ENCODE assay signal across 7 cellular contexts in genomic region chr18:48663931-48664847, GRCh38.
DNase-seq lines count a peak whose midpoint lies in the region; ATAC-seq and TF ChIP-seq lines count a peak whose summit lies in the region.

No MANE protein-coding gene starts in this region.

- H3K4me1 ChIP-seq in mesenchymal stem cell (ENCODE audit: control insufficient read depth, insufficient read depth, low read depth, low read length): peaks cover 33% of the 10 kb centered on the region

- H3K18ac ChIP-seq in mesenchymal stem cell (ENCODE audit: low read depth in 1 of 2, low read length in 2 of 2): peak overlapping the region in 1 of 2 experiments; percentile 18

- no peak overlapping the region for H3K23ac ChIP-seq in mesenchymal stem cell (ENCODE audit: low read length in 2 of 2)

- H2BK15ac ChIP-seq in mesenchymal stem cell (ENCODE audit: low read depth, poor library complexity, severe bottlenecking): no peak overlapping the region

- H3K79me1 ChIP-seq in mesenchymal stem cell (replicated peaks; ENCODE audit: low read length, poor library complexity, severe bottlenecking): peaks cover 31% of the 10 kb centered on the region

- H3K4me2 ChIP-seq in mesenchymal stem cell (ENCODE audit: low read length, poor library complexity, severe bottlenecking): no peak overlapping the region

- H3K4me3 ChIP-seq in mesenchymal stem cell (ENCODE audit: insufficient read depth in 1 of 2, low read depth in 1 of 2, low read length in 2 of 2): no peak overlapping the region

- H3K9ac ChIP-seq in mesenchymal stem cell (ENCODE audit: low read length): no peak overlapping the region

- no peak overlapping the region for H4K91ac ChIP-seq in mesenchymal stem cell (ENCODE audit: low read length)

- no peak overlapping the region for H2BK120ac ChIP-seq in mesenchymal stem cell (ENCODE audit: low read depth, low read length)

- DNase-seq in NCI-H1092 (lab: John Stamatoyannopoulos, UW): peak; percentile 40
- peak; percentile 17 to 22 for DNase-seq in activated CD4-positive, alpha-beta T cell treated with anti-CD3 and anti-CD28 coated beads, Interleukin-2, amount 50 U/mL, for 24 hours (ENCODE audit: low read depth in 1 of 2, low spot score in 1 of 2)
- peak; percentile 5 for DNase-seq in effector CD8-positive, alpha-beta T cell (lab: John Stamatoyannopoulos, UW)
- DNase-seq in mesenchymal stem cell: peak; percentile 57
- DNase-seq in stimulated activated CD8-positive, alpha-beta memory T cell treated with anti-CD3 and anti-CD28 coated beads, Interleukin-4, amount 100 ng/mL, for 1 hour (ENCODE audit: low read depth in 2 of 2, low spot score in 1 of 2): peak; percentile 19 to 25

- H4K8ac ChIP-seq in mesenchymal stem cell (ENCODE audit: low read length): peak overlapping the region; percentile 24

- H2AK5ac ChIP-seq in mesenchymal stem cell (ENCODE audit: low read length, severe bottlenecking): peak overlapping the region; percentile 38

- peak; percentile 93 for TF ChIP-seq CTCF in GM12872 (IDR thresholded peaks at IDR 0.05; ENCODE audit: insufficient read depth, low read depth, low read length)

- no peak overlapping the region for H2AFZ ChIP-seq in mesenchymal stem cell (ENCODE audit: low read depth, low read length)

- WGBS in mesenchymal stem cell: 60% methylated on average over 24 of the region's 29 CpGs

- peaks cover 9% of the 10 kb centered on the region for H3K9me3 ChIP-seq in mesenchymal stem cell (ENCODE audit: control insufficient read depth, low read length)

- peaks cover 37 to 40% of the 10 kb centered on the region in 2 experiments for H3K36me3 ChIP-seq in mesenchymal stem cell (ENCODE audit: control insufficient read depth in 1 of 2, insufficient read depth in 2 of 2, low read depth in 1 of 2, low read length in 2 of 2)

- H3K27me3 ChIP-seq in mesenchymal stem cell (ENCODE audit: control insufficient read depth in 1 of 2, insufficient read depth in 1 of 2, low read length in 2 of 2): no peaks in the 10 kb centered on the region

- no peak overlapping the region for H2BK12ac ChIP-seq in mesenchymal stem cell (ENCODE audit: low read length in 2 of 2)

- no peak for ATAC-seq in HG03045 (IDR thresholded peaks at IDR 0.05; ENCODE audit: unreplicated experiment)

- no peak overlapping the region for H2BK5ac ChIP-seq in mesenchymal stem cell (ENCODE audit: low read depth, low read length, poor library complexity, severe bottlenecking)

- no peak overlapping the region for H3K4ac ChIP-seq in mesenchymal stem cell (ENCODE audit: low read depth in 1 of 2, low read length in 2 of 2)

- no peak overlapping the region for H3K27ac ChIP-seq in mesenchymal stem cell (ENCODE audit: low read length, poor library complexity, severe bottlenecking)

- H3K14ac ChIP-seq in mesenchymal stem cell (ENCODE audit: low read length in 2 of 2): no peak overlapping the region

Comparison
In these comparisons a context has a peak if more than half of its experiments do, and no peak if none do; other contexts are left out.
1. DNase-seq: peak in every context shown above with its lines; median percentile 57 in mesenchymal stem cell; 40 in NCI-H1092; 22 in stimulated activated CD8-positive, alpha-beta memory T cell treated with anti-CD3 and anti-CD28 coated beads, Interleukin-4, amount 100 ng/mL, for 1 hour; 20 in activated CD4-positive, alpha-beta T cell treated with anti-CD3 and anti-CD28 coated beads, Interleukin-2, amount 50 U/mL, for 24 hours; 5 in effector CD8-positive, alpha-beta T cell.